Comparison of ENCODE assay signal across 1 cellular context in genomic region chr3:23686535-23686934, GRCh38.
TF ChIP-seq lines count a peak whose summit lies in the region.

No MANE protein-coding gene starts in this region.

TF ChIP-seq in HCT116, 20 proteins besides CTCF, POLR2A, EP300 and RAD21:
- no peak for TF ChIP-seq CEBPB (IDR thresholded peaks at IDR 0.05; ENCODE audit: low read depth)
